Comparison of ENCODE assay signal across 23 cellular contexts in genomic region chr6:148143771-148144170, GRCh38.
"Had no signal": no experiment of that assay in that cellular context is flagged by ENCODE, and none has a peak within 500 bp of the region (broad histone marks: within the 10 kb centered on the region; RNA-seq: fewer than 3 reads in every experiment).

No MANE protein-coding gene starts in this region.

- H3K9me3 ChIP-seq: colonic mucosa, esophagus muscularis mucosa, esophagus squamous epithelium, gastrocnemius medialis, gastroesophageal sphincter, heart left ventricle, heart right ventricle had no signal

- H3K36me3 ChIP-seq: colonic mucosa, esophagus muscularis mucosa, esophagus squamous epithelium, gastrocnemius medialis, gastroesophageal sphincter, heart left ventricle, heart right ventricle had no signal

- DNase-seq: colonic mucosa; cortex of kidney; dermis blood vessel endothelial cell; dorsolateral prefrontal cortex; effector CD4-positive, alpha-beta T cell; effector CD8-positive, alpha-beta T cell; effector memory CD4-positive, alpha-beta T cell; effector memory CD8-positive, alpha-beta T cell; endodermal cell; erythroblast; esophagus squamous epithelium; foreskin fibroblast; foreskin keratinocyte; foreskin melanocyte; gastrocnemius medialis; glutamatergic neuron; heart left ventricle; heart right ventricle had no signal

- H3K4me3 ChIP-seq: colonic mucosa, coronary artery, dorsolateral prefrontal cortex, esophagus muscularis mucosa, esophagus squamous epithelium, gastrocnemius medialis, gastroesophageal sphincter, heart left ventricle, heart right ventricle had no signal

- H3K27ac ChIP-seq: colonic mucosa, coronary artery, dorsolateral prefrontal cortex, epithelial cell of prostate, esophagus muscularis mucosa, esophagus squamous epithelium, foreskin keratinocyte, gastrocnemius medialis, gastroesophageal sphincter, heart left ventricle, heart right ventricle had no signal

- H3K27me3 ChIP-seq: colonic mucosa, dorsolateral prefrontal cortex, esophagus muscularis mucosa, esophagus squamous epithelium, foreskin keratinocyte, gastrocnemius medialis, gastroesophageal sphincter, heart left ventricle, heart right ventricle had no signal

- H3K4me3 Mint-ChIP-seq: dendritic cell treated with granulocyte-macrophage colony-stimulating factor and Interleukin-4, amounts not matched to agents 40 ng/mL and 50 ng/mL, for 4 days; effector memory CD8-positive, alpha-beta T cell; endodermal cell had no signal

- H3K27ac Mint-ChIP-seq: dendritic cell treated with granulocyte-macrophage colony-stimulating factor and Interleukin-4, amounts not matched to agents 40 ng/mL and 50 ng/mL, for 4 days; effector memory CD8-positive, alpha-beta T cell; endodermal cell had no signal

- H3K9me3 Mint-ChIP-seq: dendritic cell treated with granulocyte-macrophage colony-stimulating factor and Interleukin-4, amounts not matched to agents 40 ng/mL and 50 ng/mL, for 4 days; effector memory CD8-positive, alpha-beta T cell had no signal

- H3K4me1 ChIP-seq: esophagus muscularis mucosa, esophagus squamous epithelium, gastrocnemius medialis, gastroesophageal sphincter, heart left ventricle had no signal
